ENCODE assay signal across 16 cellular contexts in the genomic region with DNA sequence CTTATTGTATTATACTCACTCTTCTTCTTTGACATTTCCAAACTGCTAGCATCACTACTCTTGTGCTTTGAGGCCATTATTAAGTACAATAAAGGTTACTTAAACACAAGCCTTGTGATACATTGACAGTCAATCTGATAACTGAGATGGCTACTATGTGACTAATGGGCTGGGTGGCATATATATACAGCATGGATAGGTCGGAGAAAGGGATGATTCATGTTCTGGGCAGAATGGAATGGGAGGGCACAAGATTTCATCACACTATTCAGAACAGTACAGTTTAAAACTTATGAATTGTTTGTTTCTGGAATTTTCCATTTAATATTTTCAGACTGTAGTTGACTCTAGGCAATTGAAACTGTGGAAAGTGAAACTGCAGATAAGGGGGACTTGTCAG. TPM values are rescaled to one million over a fixed set of nuclear protein-coding genes. Genes with fewer than 3 reads are reported as not detected.
"Had no signal": no experiment of that assay in that cellular context is flagged by ENCODE, and none has a peak within 500 bp of the region (broad histone marks: within the 10 kb centered on the region; RNA-seq: fewer than 3 reads in every experiment).

No MANE protein-coding gene starts in this region.

RNA-seq across cellular contexts. Expression of a gene that starts 18.9 kb away (rescaled TPM):
- total RNA-seq: kidney, mammary epithelial cell, occipital lobe, ovary, progenitor cell of endocrine pancreas, sigmoid colon, tibial nerve, ureter had no signal
- polyA plus RNA-seq: immature natural killer cell, liver, mammary epithelial cell, ovary had no signal

RNA-seq across cellular contexts. Expression of a gene that starts 40.4 kb away (rescaled TPM):
- total RNA-seq: kidney, lower lobe of right lung, mammary epithelial cell, occipital lobe, ovary, sigmoid colon, spleen, temporal lobe, tibial nerve, ureter, uterus had no signal
- polyA plus RNA-seq: immature natural killer cell, liver, mammary epithelial cell, ovary, sigmoid colon, small intestine, thymus had no signal
